28 cellular contexts compared by ENCODE assay signal in genomic region chr20:51560042-51560441, GRCh38. TPM values are rescaled to one million over a fixed set of nuclear protein-coding genes. Genes with fewer than 3 reads are reported as not detected.
"Had no signal": no experiment of that assay in that cellular context is flagged by ENCODE, and none has a peak within 500 bp of the region (broad histone marks: within the 10 kb centered on the region; RNA-seq: fewer than 3 reads in every experiment).

No MANE protein-coding gene starts in this region.

- ATAC-seq: heart right ventricle, left lung, lower lobe of right lung, psoas muscle had no signal

- FAIRE-seq: colon, islet of Langerhans, TTC549 had no signal

- DNase-seq: activated CD4-positive, alpha-beta T cell treated with anti-CD3 and anti-CD28 coated beads for 4 hours; activated CD4-positive, alpha-beta T cell treated with anti-CD3 and anti-CD28 coated beads, Interleukin-2, amount 50 U/mL, for 4 hours; activated effector memory CD4-positive, alpha-beta T cell treated with Interleukin-2 at 50 U/mL for 16 hours; activated naive CD4-positive, alpha-beta T cell treated with Interleukin-2 at 50 U/mL for 16 hours; activated naive CD8-positive, alpha-beta T cell treated with anti-CD3 and anti-CD28 coated beads for 36 hours; activated T-cell treated with anti-CD3 and anti-CD28 coated beads for 4 hours; dermis blood vessel endothelial cell; effector CD4-positive, alpha-beta T cell; foreskin melanocyte; heart right ventricle; left lung; lower lobe of right lung; mesendoderm; naive B cell; psoas muscle; stimulated activated CD4-positive, alpha-beta T cell treated with anti-CD3 and anti-CD28 coated beads, Interleukin-15, amount 100 ng/mL, for 24 hours; stimulated activated CD4-positive, alpha-beta T cell treated with anti-CD3 and anti-CD28 coated beads, Interleukin-2, amount 100 ng/mL, for 24 hours; stimulated activated naive CD4-positive, alpha-beta T cell; tibial artery had no signal

- H2AFZ ChIP-seq: parathyroid adenoma had no signal

- H3K27ac ChIP-seq: ascending aorta, left lung, lower lobe of right lung, parathyroid adenoma, psoas muscle, suprapubic skin, VCaP had no signal

- H3K9me3 Mint-ChIP-seq: activated naive CD8-positive, alpha-beta T cell treated with anti-CD3 and anti-CD28 coated beads for 36 hours had no signal

- H3K36me3 ChIP-seq: ascending aorta, esophagus muscularis mucosa, heart right ventricle, left lung, lower lobe of right lung, suprapubic skin, tibial artery had no signal

- H3K9me3 ChIP-seq: ascending aorta, esophagus muscularis mucosa, heart right ventricle, left lung, lower lobe of right lung, psoas muscle, suprapubic skin, tibial artery had no signal

- H3K27me3 ChIP-seq: ascending aorta, esophagus muscularis mucosa had no signal

- H3K36me3 Mint-ChIP-seq: activated naive CD8-positive, alpha-beta T cell treated with anti-CD3 and anti-CD28 coated beads for 36 hours; naive B cell had no signal

- H3K79me2 ChIP-seq: parathyroid adenoma had no signal

- H3K4me3 ChIP-seq: left lung, lower lobe of right lung had no signal

- H3K4me3 Mint-ChIP-seq: activated naive CD8-positive, alpha-beta T cell treated with anti-CD3 and anti-CD28 coated beads for 36 hours had no signal

- H3K27ac Mint-ChIP-seq: activated naive CD8-positive, alpha-beta T cell treated with anti-CD3 and anti-CD28 coated beads for 36 hours had no signal

RNA-seq across cellular contexts. Expression of gene NFATC2, which starts 17.5 kb away (rescaled TPM):
- polyA plus RNA-seq: neural cell had no signal
